26 cellular contexts compared by ENCODE assay signal in genomic region chr7:2896141-2896540, GRCh38. TPM values are rescaled to one million over a fixed set of nuclear protein-coding genes. Genes with fewer than 3 reads are reported as not detected.
DNase-seq lines count a peak whose midpoint lies in the region; ATAC-seq and TF ChIP-seq lines count a peak whose summit lies in the region.
"Had no signal": no experiment of that assay in that cellular context is flagged by ENCODE, and none has a peak within 500 bp of the region (broad histone marks: within the 10 kb centered on the region; RNA-seq: fewer than 3 reads in every experiment).

No MANE protein-coding gene starts in this region.

- H3K4me1 ChIP-seq in OCI-LY7 (ENCODE audit: insufficient read depth, low read length, poor library complexity, severe bottlenecking) (peaks cover 51% of the 10 kb centered on the region), gastrocnemius medialis (no peaks in the 10 kb centered on the region)
- H3K4me1 ChIP-seq: adrenal gland, Caco-2, pancreas, stomach, uterus had no signal

- TF ChIP-seq CTCF in OCI-LY7 (conservative IDR thresholded peaks at IDR 0.05; ENCODE audit: low read length) (no peak), gastrocnemius medialis (IDR thresholded peaks at IDR 0.05 in 4 of 5, conservative IDR thresholded peaks at IDR 0.05 in 1 of 5) (no peak)

- peaks cover 1% of the 10 kb centered on the region for H3K36me3 Mint-ChIP-seq in activated naive CD8-positive, alpha-beta T cell treated with anti-CD3 and anti-CD28 coated beads for 36 hours
- H3K36me3 Mint-ChIP-seq in activated naive CD8-positive, alpha-beta T cell treated with anti-CD3 and anti-CD28 coated beads, Interleukin-2, amount 50 U/mL, for 24 hours (ENCODE audit: low read depth) = peaks cover 2% of the 10 kb centered on the region
- peaks cover 9% of the 10 kb centered on the region for H3K36me3 Mint-ChIP-seq in central memory CD8-positive, alpha-beta T cell (ENCODE audit: insufficient read depth)

- intact Hi-C loops in OCI-LY7 (cut with micrococcal nuclease; ENCODE audit: unreplicated experiment) (no loop called here), gastrocnemius medialis (cut with DNase I; ENCODE audit: low total_unique reads) (no loop called here)

- no peaks in the 10 kb centered on the region for H3K9me2 ChIP-seq in OCI-LY7 (ENCODE audit: insufficient read depth, low read length)

- H3K79me2 ChIP-seq in OCI-LY7 (ENCODE audit: insufficient read depth, low read depth, low read length) = no peaks in the 10 kb centered on the region

- peaks cover 13 to 23% (median 16%) of the 10 kb centered on the region in 3 donors for H3K27me3 ChIP-seq in gastrocnemius medialis
- H3K27me3 ChIP-seq: pancreas, uterus had no signal

- no TSS peak for BruUV-seq in OCI-LY7 (replicated peaks; lab: Mats Ljungman, UMichigan)

- no peaks in the 10 kb centered on the region for H3K9me3 Mint-ChIP-seq in activated naive CD8-positive, alpha-beta T cell treated with anti-CD3 and anti-CD28 coated beads for 36 hours
- no peaks in the 10 kb centered on the region for H3K9me3 Mint-ChIP-seq in activated naive CD8-positive, alpha-beta T cell treated with anti-CD3 and anti-CD28 coated beads, Interleukin-2, amount 50 U/mL, for 24 hours
- H3K9me3 Mint-ChIP-seq in central memory CD8-positive, alpha-beta T cell = no peaks in the 10 kb centered on the region
- H3K9me3 Mint-ChIP-seq: endodermal cell had no signal

- H3K9me3 ChIP-seq in OCI-LY7 (ENCODE audit: low read length) = no peaks in the 10 kb centered on the region
- no peaks in the 10 kb centered on the region for H3K9me3 ChIP-seq in gastrocnemius medialis
- H3K9me3 ChIP-seq: adrenal gland, Caco-2, pancreas, uterus had no signal

- peaks cover 27% of the 10 kb centered on the region for H3K4me1 Mint-ChIP-seq in activated naive CD8-positive, alpha-beta T cell treated with anti-CD3 and anti-CD28 coated beads for 36 hours
- H3K4me1 Mint-ChIP-seq in activated naive CD8-positive, alpha-beta T cell treated with anti-CD3 and anti-CD28 coated beads, Interleukin-2, amount 50 U/mL, for 24 hours = peaks cover 33% of the 10 kb centered on the region
- H3K4me1 Mint-ChIP-seq in central memory CD8-positive, alpha-beta T cell = peaks cover 23% of the 10 kb centered on the region
- H3K4me1 Mint-ChIP-seq: endodermal cell had no signal

- H3K27ac Mint-ChIP-seq in activated naive CD8-positive, alpha-beta T cell treated with anti-CD3 and anti-CD28 coated beads for 36 hours = peak overlapping the region; percentile 78
- H3K27ac Mint-ChIP-seq in activated naive CD8-positive, alpha-beta T cell treated with anti-CD3 and anti-CD28 coated beads, Interleukin-2, amount 50 U/mL, for 24 hours = no peak overlapping the region
- H3K27ac Mint-ChIP-seq in central memory CD8-positive, alpha-beta T cell (ENCODE audit: low read depth) = no peak overlapping the region
- H3K27ac Mint-ChIP-seq: endodermal cell had no signal

- no peak overlapping the region for H3K4me3 ChIP-seq in OCI-LY7 (ENCODE audit: low read depth, low read length, poor library complexity, severe bottlenecking)
- no peak overlapping the region for H3K4me3 ChIP-seq in gastrocnemius medialis
- H3K4me3 ChIP-seq: adrenal gland, pancreas, skin epidermis, stomach, uterus had no signal

- no peaks in the 10 kb centered on the region for H3K27me3 Mint-ChIP-seq in activated naive CD8-positive, alpha-beta T cell treated with anti-CD3 and anti-CD28 coated beads for 36 hours
- no peaks in the 10 kb centered on the region for H3K27me3 Mint-ChIP-seq in activated naive CD8-positive, alpha-beta T cell treated with anti-CD3 and anti-CD28 coated beads, Interleukin-2, amount 50 U/mL, for 24 hours
- no peaks in the 10 kb centered on the region for H3K27me3 Mint-ChIP-seq in central memory CD8-positive, alpha-beta T cell

- CTCF ChIA-PET in OCI-LY7 (lab: Charles Lee; ENCODE audit: unreplicated experiment) = no interaction called here

- H3K27ac ChIP-seq in OCI-LY7 (ENCODE audit: low read depth, low read length, poor library complexity, severe bottlenecking) (peak overlapping the region; percentile 98), gastrocnemius medialis (no peak overlapping the region)
- H3K27ac ChIP-seq: adrenal gland, pancreas, skin epidermis, stomach, uterus had no signal

- TF ChIP-seq POLR2A in gastrocnemius medialis (IDR thresholded peaks at IDR 0.05) = no peak

- H3K4me3 Mint-ChIP-seq in activated naive CD8-positive, alpha-beta T cell treated with anti-CD3 and anti-CD28 coated beads for 36 hours = no peak overlapping the region
- no peak overlapping the region for H3K4me3 Mint-ChIP-seq in activated naive CD8-positive, alpha-beta T cell treated with anti-CD3 and anti-CD28 coated beads, Interleukin-2, amount 50 U/mL, for 24 hours
- peak overlapping the region; percentile 65 for H3K4me3 Mint-ChIP-seq in central memory CD8-positive, alpha-beta T cell
- H3K4me3 Mint-ChIP-seq: endodermal cell had no signal

- peak overlapping the region; percentile 34 for H3K4me2 ChIP-seq in OCI-LY7 (ENCODE audit: low read length)

- no peak for DNase-seq in activated naive CD8-positive, alpha-beta T cell treated with anti-CD3 and anti-CD28 coated beads for 36 hours
- DNase-seq in activated naive CD8-positive, alpha-beta T cell treated with anti-CD3 and anti-CD28 coated beads, Interleukin-2, amount 50 U/mL, for 24 hours = no peak
- DNase-seq in OCI-LY7 (ENCODE audit: low spot score) (peak; percentile 33), gastrocnemius medialis (no peak), ACHN (no peak)
- no peak for DNase-seq in central memory CD8-positive, alpha-beta T cell (ENCODE audit: low spot score in 2 of 2)
- DNase-seq in effector CD4-positive, alpha-beta T cell = no peak
- DNase-seq: activated CD4-positive, alpha-beta T cell treated with anti-CD3 and anti-CD28 coated beads for 1 hour; activated gamma-delta T cell treated with Interleukin-2 at 50 U/mL for 16 hours; adrenal gland; C1 segment of cervical spinal cord; Caco-2; central memory CD4-positive, alpha-beta T cell; DMS53; endodermal cell; glutamatergic neuron; Kasumi-1; NCI-H1417 treated with DMSO at 0.1 percent for 48 hours; NCI-H2081 treated with DMSO at 0.1 percent for 48 hours; NCI-H345; NCI-H774; pancreas; stomach; uterus had no signal

- POLR2A ChIA-PET in OCI-LY7 (lab: Charles Lee) = interaction anchor here (0.5 to 0.8 kb wide), 3 partner anchors 15 to 1921 kb away, joined by 3 to 4 read pairs (median 3); partner anchors contain the start of gene COX19

- H2AFZ ChIP-seq in OCI-LY7 (ENCODE audit: low read length) = no peak overlapping the region

- ATAC-seq in activated naive CD8-positive, alpha-beta T cell treated with anti-CD3 and anti-CD28 coated beads, Interleukin-2, amount 50 U/mL, for 24 hours = no peak
- no peak for ATAC-seq in central memory CD8-positive, alpha-beta T cell (replicated peaks; ENCODE audit: extremely low read depth, poor library complexity, severe bottlenecking)
- no peak for ATAC-seq in gastrocnemius medialis
- ATAC-seq: HCT116, pancreas had no signal

- in situ Hi-C loops in gastrocnemius medialis (cut with MboI; ENCODE audit: low sequenced_read_pairs in 4 of 4) (no loop called here), ACHN (cut with HindIII; ENCODE audit: low pct_ligation_motif_present, low pct_unique_long_range_greater_than_20kb, low sequenced_read_pairs) (no loop called here)

- no peaks in the 10 kb centered on the region for H3K36me3 ChIP-seq in OCI-LY7 (ENCODE audit: insufficient read depth, low read length)
- no peaks in the 10 kb centered on the region for H3K36me3 ChIP-seq in gastrocnemius medialis
- H3K36me3 ChIP-seq: adrenal gland, pancreas, stomach, uterus had no signal

- no peaks in the 10 kb centered on the region for H4K20me1 ChIP-seq in OCI-LY7 (ENCODE audit: insufficient read depth, low read length)

RNA-seq across cellular contexts. Expression of gene GNA12, which starts 52.0 kb away (rescaled TPM):
- 10 to 100 TPM; 15.1 to 17.9 TPM for total RNA-seq in activated naive CD8-positive, alpha-beta T cell treated with anti-CD3 and anti-CD28 coated beads for 36 hours
- 6.5 and 10.3 TPM in 2 replicates for total RNA-seq in OCI-LY7 (2014; rRNA removed; shearing (Covaris generic))
- total RNA-seq in OCI-LY7 (2022) = 35.9 and 36.1 TPM in 2 replicates
- 1 to 10 TPM; 7.6 to 8.4 (median 8.1) TPM for total RNA-seq in gastrocnemius medialis
